ENCODE assay signal across 19 cellular contexts in genomic region chr2:237593596-237594310, GRCh38. TPM values are rescaled to one million over a fixed set of nuclear protein-coding genes. Genes with fewer than 3 reads are reported as not detected.
A peak's percentile ranks its signal among the peaks of the same experiment; 100 is the strongest.
DNase-seq lines count a peak whose midpoint lies in the region; ATAC-seq and TF ChIP-seq lines count a peak whose summit lies in the region.
"Had no signal": no experiment of that assay in that cellular context is flagged by ENCODE, and none has a peak within 500 bp of the region (broad histone marks: within the 10 kb centered on the region; RNA-seq: fewer than 3 reads in every experiment).

No MANE protein-coding gene starts in this region.

- H3K9me3 ChIP-seq in HUES6 (ENCODE audit: control insufficient read depth, insufficient read depth, low read depth, low read length) (no peaks in the 10 kb centered on the region), smooth muscle cell (replicated peaks; ENCODE audit: low read depth) (no peaks in the 10 kb centered on the region)

- peak overlapping the region; percentile 68 for H3K4me2 ChIP-seq in smooth muscle cell

- H2AFZ ChIP-seq in smooth muscle cell (ENCODE audit: low read depth), result no peak overlapping the region

- H3K27ac ChIP-seq in HUES6 (ENCODE audit: low read depth, low read length), result peak overlapping the region; percentile 72; the same call in 1 of the 2 replicates
- H3K27ac ChIP-seq in smooth muscle cell (ENCODE audit: low read depth), result peak overlapping the region; percentile 52

- no peak for TF ChIP-seq CTCF in smooth muscle cell (IDR thresholded peaks at IDR 0.05; ENCODE audit: borderline replicate concordance, insufficient read depth, poor library complexity, severe bottlenecking)

- ATAC-seq in GM18867 (IDR thresholded peaks at IDR 0.05; ENCODE audit: unreplicated experiment) (no peak), GM18511 (IDR thresholded peaks at IDR 0.05; ENCODE audit: unreplicated experiment) (no peak)
- ATAC-seq: GM12878 had no signal

- no peaks in the 10 kb centered on the region for H4K20me1 ChIP-seq in smooth muscle cell (ENCODE audit: low read depth)

- no peaks in the 10 kb centered on the region for H3K27me3 ChIP-seq in HUES6 (ENCODE audit: control insufficient read depth, insufficient read depth, low read length)
- H3K27me3 ChIP-seq in smooth muscle cell (ENCODE audit: low read depth), result no peaks in the 10 kb centered on the region

- H3K4me3 ChIP-seq in HUES6 (ENCODE audit: low read depth, low read length) (peak overlapping the region; percentile 19; the same call in 1 of the 2 replicates), smooth muscle cell (no peak overlapping the region)
- H3K4me3 ChIP-seq: GM12878 had no signal

- H3K9ac ChIP-seq in HUES6 (ENCODE audit: low read length) (peak overlapping the region; percentile 63), smooth muscle cell (ENCODE audit: low read depth) (no peak overlapping the region)

- peaks cover 6% of the 10 kb centered on the region for H3F3A ChIP-seq in smooth muscle cell (ENCODE audit: low read depth)

- peaks cover 76% of the 10 kb centered on the region for H3K4me1 ChIP-seq in HUES6 (ENCODE audit: control insufficient read depth, insufficient read depth, low read length)
- peaks cover 24% of the 10 kb centered on the region for H3K4me1 ChIP-seq in smooth muscle cell (ENCODE audit: low read depth)

- 86% methylated on average over 16 of the region's 16 CpGs for WGBS in smooth muscle cell (ENCODE audit: low lambda C conversion rate)

- no peaks in the 10 kb centered on the region for H3K79me2 ChIP-seq in smooth muscle cell (ENCODE audit: low read depth)

- DNase-seq in NCI-H82 treated with DMSO at 0.1 percent for 48 hours (lab: John Stamatoyannopoulos, UW; ENCODE audit: unreplicated experiment), result peak; percentile 57
- peak; percentile 28 for DNase-seq in iPS-NIHi7 (ENCODE audit: extremely low spot score)
- no peak for DNase-seq in smooth muscle cell (lab: John Stamatoyannopoulos, UW; ENCODE audit: unreplicated experiment)
- DNase-seq in amygdala (lab: John Stamatoyannopoulos, UW), result no peak
- no peak for DNase-seq in NCI-H446 treated with DMSO at 0.1 percent for 48 hours (lab: John Stamatoyannopoulos, UW)
- DNase-seq: activated CD4-positive, CD25-positive, alpha-beta regulatory T cell; CD4-positive, alpha-beta T cell; effector CD8-positive, alpha-beta T cell; immature natural killer cell; KG1; NCI-H1105; occipital lobe; small intestine; stimulated activated naive CD4-positive, alpha-beta T cell treated with Interleukin-2 at 50 U/mL for 16 hours had no signal

- H3K36me3 ChIP-seq in HUES6 (ENCODE audit: control insufficient read depth, insufficient read depth, low read length), result no peaks in the 10 kb centered on the region
- no peaks in the 10 kb centered on the region for H3K36me3 ChIP-seq in smooth muscle cell (ENCODE audit: low read depth)

RNA-seq across cellular contexts. Expression of gene RAB17, which starts 3.2 kb away (rescaled TPM):
- 0.18 and 1.4 TPM in 2 replicates for total RNA-seq in smooth muscle cell
- 0.69 and 2.0 TPM in 2 replicates for polyA plus RNA-seq in smooth muscle cell
- total RNA-seq: CD4-positive, alpha-beta T cell had no signal
- polyA plus RNA-seq: immature natural killer cell had no signal

RNA-seq across cellular contexts. Expression of gene PRLH, which starts 27.4 kb away (rescaled TPM):
- total RNA-seq in smooth muscle cell, result not detected in 2 replicates
- polyA plus RNA-seq in smooth muscle cell, result not detected in 2 replicates
- total RNA-seq: CD4-positive, alpha-beta T cell; GM12878; occipital lobe; RPMI7951 had no signal
- polyA plus RNA-seq: GM12878, immature natural killer cell, small intestine had no signal

RNA-seq across cellular contexts. Expression of gene LRRFIP1, which starts 33.6 kb away (rescaled TPM):
- 36.2 and 49.5 TPM in 2 replicates for total RNA-seq in smooth muscle cell
- 65.1 and 82.7 TPM in 2 replicates for polyA plus RNA-seq in smooth muscle cell

Comparison
In these comparisons a context has a peak if more than half of its experiments do, and no peak if none do; other contexts are left out.
1. DNase-seq: peak in NCI-H82 treated with DMSO at 0.1 percent for 48 hours (single experiment) and iPS-NIHi7 (single experiment); none in smooth muscle cell (single experiment), amygdala (0 of 56) and NCI-H446 treated with DMSO at 0.1 percent for 48 hours (single experiment).